ENCODE assay signal across 25 cellular contexts in the genomic region with DNA sequence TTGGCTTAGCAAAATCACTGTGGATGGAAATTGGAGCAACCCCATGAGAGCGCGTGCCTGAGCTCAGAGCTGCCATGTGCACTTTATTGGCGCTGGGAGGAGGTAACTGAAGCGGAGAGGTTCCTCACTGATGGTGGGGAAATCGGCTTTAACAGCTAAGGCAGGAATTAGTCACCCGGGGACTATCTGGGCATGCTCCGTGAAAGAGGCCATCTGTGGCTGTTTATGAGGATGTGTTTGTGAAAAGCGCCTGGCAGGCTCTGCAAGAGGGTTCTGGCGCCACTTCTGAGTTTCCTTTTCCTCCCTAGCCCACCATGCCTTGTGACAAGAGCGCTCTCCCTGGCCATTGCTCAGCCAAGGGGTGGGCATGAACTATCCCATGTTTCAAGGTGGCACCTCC.
"Had no signal": no experiment of that assay in that cellular context is flagged by ENCODE, and none has a peak within 500 bp of the region (broad histone marks: within the 10 kb centered on the region; RNA-seq: fewer than 3 reads in every experiment).

No MANE protein-coding gene starts in this region.

- H3K9me3 ChIP-seq: SJSA1 had no signal

- H3K4me1 Mint-ChIP-seq: activated CD4-positive, alpha-beta memory T cell treated with anti-CD3 and anti-CD28 coated beads, Interleukin-2, amount 10 ng/mL, durations not matched to agents 7 days and 5 days; activated naive CD8-positive, alpha-beta T cell treated with anti-CD3 and anti-CD28 coated beads for 36 hours; activated T-helper 17 cell treated with anti-CD3 and anti-CD28 coated beads, Interleukin-2, amount 50 U/mL, for 72 hours; T-helper 17 cell had no signal

- H3K36me3 ChIP-seq: SJSA1 had no signal

- H3K27me3 Mint-ChIP-seq: activated CD4-positive, alpha-beta memory T cell treated with anti-CD3 and anti-CD28 coated beads, Interleukin-2, amount 10 ng/mL, durations not matched to agents 7 days and 5 days; activated CD4-positive, alpha-beta T cell treated with anti-CD3 and anti-CD28 coated beads, Interleukin-2, amount 10 ng/mL, durations not matched to agents 7 days and 5 days; activated naive CD4-positive, alpha-beta T cell treated with anti-CD3 and anti-CD28 coated beads, Interleukin-2, amount 10 ng/mL, durations not matched to agents 7 days and 5 days; activated T-helper 17 cell treated with anti-CD3 and anti-CD28 coated beads, Interleukin-2, amount 50 U/mL, for 72 hours; T-helper 17 cell had no signal

- H3K4me3 Mint-ChIP-seq: activated CD4-positive, alpha-beta memory T cell treated with anti-CD3 and anti-CD28 coated beads, Interleukin-2, amount 10 ng/mL, durations not matched to agents 7 days and 5 days; activated CD4-positive, alpha-beta T cell treated with anti-CD3 and anti-CD28 coated beads, Interleukin-2, amount 10 ng/mL, durations not matched to agents 7 days and 5 days; activated naive CD4-positive, alpha-beta T cell treated with anti-CD3 and anti-CD28 coated beads, Interleukin-2, amount 10 ng/mL, durations not matched to agents 7 days and 5 days; activated naive CD8-positive, alpha-beta T cell treated with anti-CD3 and anti-CD28 coated beads for 36 hours; activated T-helper 17 cell treated with anti-CD3 and anti-CD28 coated beads, Interleukin-2, amount 50 U/mL, for 72 hours; T-helper 17 cell had no signal

- H3K36me3 Mint-ChIP-seq: activated naive CD4-positive, alpha-beta T cell treated with anti-CD3 and anti-CD28 coated beads, Interleukin-2, amount 10 ng/mL, durations not matched to agents 7 days and 5 days; activated naive CD8-positive, alpha-beta T cell treated with anti-CD3 and anti-CD28 coated beads for 36 hours had no signal

- H3K27ac ChIP-seq: SJSA1 had no signal

- H3K4me3 ChIP-seq: SJSA1 had no signal

- H3K4me1 ChIP-seq: SJSA1 had no signal

- H3K27me3 ChIP-seq: SJSA1 had no signal

- H3K27ac Mint-ChIP-seq: activated CD4-positive, alpha-beta memory T cell treated with anti-CD3 and anti-CD28 coated beads, Interleukin-2, amount 10 ng/mL, durations not matched to agents 7 days and 5 days; activated CD4-positive, alpha-beta T cell treated with anti-CD3 and anti-CD28 coated beads, Interleukin-2, amount 10 ng/mL, durations not matched to agents 7 days and 5 days; activated naive CD4-positive, alpha-beta T cell treated with anti-CD3 and anti-CD28 coated beads, Interleukin-2, amount 10 ng/mL, durations not matched to agents 7 days and 5 days; activated naive CD8-positive, alpha-beta T cell treated with anti-CD3 and anti-CD28 coated beads for 36 hours; activated T-helper 17 cell treated with anti-CD3 and anti-CD28 coated beads, Interleukin-2, amount 50 U/mL, for 72 hours; T-helper 17 cell had no signal

- DNase-seq: activated CD4-positive, alpha-beta memory T cell treated with anti-CD3 and anti-CD28 coated beads, Interleukin-2, amount 10 ng/mL, durations not matched to agents 7 days and 5 days; activated CD4-positive, alpha-beta T cell treated with anti-CD3 and anti-CD28 coated beads, Interleukin-2, amount 10 ng/mL, durations not matched to agents 7 days and 5 days; activated CD4-positive, CD25-positive, alpha-beta regulatory T cell; activated gamma-delta T cell; activated naive CD4-positive, alpha-beta T cell treated with anti-CD3 and anti-CD28 coated beads, Interleukin-2, amount 10 ng/mL, durations not matched to agents 7 days and 5 days; activated naive CD8-positive, alpha-beta T cell treated with anti-CD3 and anti-CD28 coated beads for 36 hours; activated T-cell treated with anti-CD3 and anti-CD28 coated beads for 4 hours; activated T-cell treated with anti-CD3 and anti-CD28 coated beads, Interleukin-2, amount 50 U/mL, for 48 hours; anterior cingulate cortex; cerebellar nuclear complex; NCI-H1048; NCI-H146; NCI-H187 treated with DMSO at 0.1 percent for 48 hours; NCI-H2081 treated with DMSO at 0.1 percent for 48 hours; NCI-H2171; NCI-H2227 treated with DMSO at 0.1 percent for 48 hours; NCI-H526; NCI-H774; NK-92 treated with Interleukin-12 subunit alpha and Interleukin-12 subunit beta, amount 100 ng/mL, for 24 hours; PC-3; SHP77; T-helper 17 cell; T-helper 9 cell had no signal

- ATAC-seq: activated T-helper 17 cell treated with anti-CD3 and anti-CD28 coated beads, Interleukin-2, amount 50 U/mL, for 72 hours; PC-3; T-helper 17 cell had no signal
